Comparison of ENCODE assay signal across 21 cellular contexts in the genomic region with DNA sequence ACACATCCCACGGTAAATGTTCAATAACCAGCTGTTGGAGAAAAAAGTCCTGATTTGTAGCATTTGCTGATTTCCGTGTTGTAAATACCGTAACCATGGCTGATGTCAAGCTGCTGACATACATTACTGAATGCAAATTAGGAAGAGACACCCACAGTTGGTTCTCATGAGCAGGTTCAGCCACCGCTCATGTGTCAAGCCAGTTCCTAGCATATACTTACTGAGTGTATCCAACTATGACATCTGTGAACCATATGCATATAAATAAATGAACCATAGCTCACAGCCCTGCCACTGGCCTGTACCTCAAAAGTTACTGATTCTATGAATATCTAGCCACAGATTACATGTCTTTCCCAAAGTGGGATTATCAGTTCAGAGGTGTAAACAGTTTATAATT. TPM values are rescaled to one million over a fixed set of nuclear protein-coding genes. Genes with fewer than 3 reads are reported as not detected.
DNase-seq lines count a peak whose midpoint lies in the region; ATAC-seq and TF ChIP-seq lines count a peak whose summit lies in the region.
"Had no signal": no experiment of that assay in that cellular context is flagged by ENCODE, and none has a peak within 500 bp of the region (broad histone marks: within the 10 kb centered on the region; RNA-seq: fewer than 3 reads in every experiment).

No MANE protein-coding gene starts in this region.

- in situ Hi-C loops in mammary epithelial cell (cut with MboI; ENCODE audit: low sequenced_read_pairs in 2 of 2) (no loop called here), GM13977 (cut with MboI; ENCODE audit: low pct_unique_long_range_greater_than_20kb, low sequenced_read_pairs, unreplicated experiment) (no loop called here)

- H3K9me3 ChIP-seq in mammary epithelial cell (replicated peaks; ENCODE audit: insufficient read depth, low read length) = no peaks in the 10 kb centered on the region
- H3K9me3 ChIP-seq: breast epithelium had no signal

- no peaks in the 10 kb centered on the region for H3K4me1 Mint-ChIP-seq in activated CD4-positive, alpha-beta T cell treated with anti-CD3 and anti-CD28 coated beads, Interleukin-2, amount 10 ng/mL, durations not matched to agents 7 days and 5 days
- H3K4me1 Mint-ChIP-seq: activated naive CD8-positive, alpha-beta T cell treated with anti-CD3 and anti-CD28 coated beads, Interleukin-2, amount 50 U/mL, for 24 hours; immature natural killer cell; naive thymus-derived CD8-positive, alpha-beta T cell had no signal

- TF ChIP-seq CTCF in mammary epithelial cell (conservative IDR thresholded peaks at IDR 0.05 in 1 of 2, IDR thresholded peaks at IDR 0.05 in 1 of 2; ENCODE audit: extremely low read depth in 1 of 2, insufficient read depth in 1 of 2, low read depth in 1 of 2, low read length in 2 of 2) = no peak
- TF ChIP-seq CTCF in GM13977 (IDR thresholded peaks at IDR 0.05; ENCODE audit: extremely low read depth, insufficient read depth, missing control alignments) = no peak

- no peak overlapping the region for H3K4me3 ChIP-seq in mammary epithelial cell (replicated peaks in 1 of 3; ENCODE audit: insufficient read depth in 1 of 3, low read depth in 2 of 3, low read length in 3 of 3)
- H3K4me3 ChIP-seq: breast epithelium, GM23248 had no signal

- dilution Hi-C loops in mammary epithelial cell (cut with HindIII; ENCODE audit: low sequenced_read_pairs) = no loop called here

- H4K20me1 ChIP-seq in mammary epithelial cell (ENCODE audit: insufficient read depth, low read length) = no peaks in the 10 kb centered on the region

- no peaks in the 10 kb centered on the region for H3K27me3 ChIP-seq in mammary epithelial cell (ENCODE audit: insufficient read depth, low read length)
- H3K27me3 ChIP-seq: breast epithelium had no signal

- no peaks in the 10 kb centered on the region for H3K36me3 Mint-ChIP-seq in activated CD4-positive, alpha-beta T cell treated with anti-CD3 and anti-CD28 coated beads, Interleukin-2, amount 10 ng/mL, durations not matched to agents 7 days and 5 days (ENCODE audit: low read depth)
- H3K36me3 Mint-ChIP-seq: naive thymus-derived CD8-positive, alpha-beta T cell had no signal

- BruUV-seq in mammary epithelial cell (replicated peaks; lab: Mats Ljungman, UMichigan) = no TSS peak

- peaks cover 22% of the 10 kb centered on the region for H3K36me3 ChIP-seq in mammary epithelial cell (ENCODE audit: insufficient read depth, low read length)
- H3K36me3 ChIP-seq: breast epithelium had no signal

- POLR2A ChIA-PET in activated CD4-positive, alpha-beta T cell treated with anti-CD3 and anti-CD28 coated beads, Interleukin-2, amount 10 ng/mL, durations not matched to agents 7 days and 5 days (lab: Charles Lee) = no interaction called here

- H3K79me2 ChIP-seq in mammary epithelial cell (ENCODE audit: insufficient read depth, low read length) = no peaks in the 10 kb centered on the region

- ATAC-seq in GM18520 (IDR thresholded peaks at IDR 0.05; ENCODE audit: unreplicated experiment) = peak; percentile 84
- peak; percentile 80 for ATAC-seq in GM19467 (IDR thresholded peaks at IDR 0.05; ENCODE audit: unreplicated experiment)
- peak; percentile 77 for ATAC-seq in HG03159 (IDR thresholded peaks at IDR 0.05; ENCODE audit: unreplicated experiment)
- peak; percentile 25; the same call in 1 of the 3 replicates for ATAC-seq in SK-N-SH treated with all-trans-retinoic acid at 6 μM for 48 hours
- ATAC-seq: activated naive CD8-positive, alpha-beta T cell treated with anti-CD3 and anti-CD28 coated beads, Interleukin-2, amount 50 U/mL, for 24 hours; naive thymus-derived CD8-positive, alpha-beta T cell had no signal

- CTCF ChIA-PET in activated CD4-positive, alpha-beta T cell treated with anti-CD3 and anti-CD28 coated beads, Interleukin-2, amount 10 ng/mL, durations not matched to agents 7 days and 5 days (lab: Charles Lee) = interaction anchor here (1.0 to 1.1 kb wide), 2 partner anchors 17 to 147 kb away, joined by 3 to 6 read pairs; no protein-coding TSS in a partner anchor
- CTCF ChIA-PET in mammary epithelial cell (lab: Charles Lee; ENCODE audit: low non-redundant PET) = no interaction called here

- H3K4me1 ChIP-seq in mammary epithelial cell (ENCODE audit: insufficient read depth, low read length) = peaks cover 23% of the 10 kb centered on the region
- H3K4me1 ChIP-seq: breast epithelium had no signal

- H2AFZ ChIP-seq in mammary epithelial cell (ENCODE audit: low read depth, low read length) = no peak overlapping the region
- H2AFZ ChIP-seq: GM23248 had no signal

- H3K9ac ChIP-seq in mammary epithelial cell (ENCODE audit: insufficient read depth, low read length) = no peak overlapping the region
- H3K9ac ChIP-seq: GM23248 had no signal

- no peak overlapping the region for H3K27ac ChIP-seq in mammary epithelial cell (ENCODE audit: insufficient read depth, low read depth, low read length)
- H3K27ac ChIP-seq: breast epithelium, GM23248, WERI-Rb-1 had no signal

- intact Hi-C loops in mammary epithelial cell (cut with micrococcal nuclease) = no loop called here

- no peaks in the 10 kb centered on the region for H3K27me3 Mint-ChIP-seq in activated CD4-positive, alpha-beta T cell treated with anti-CD3 and anti-CD28 coated beads, Interleukin-2, amount 10 ng/mL, durations not matched to agents 7 days and 5 days
- H3K27me3 Mint-ChIP-seq: activated naive CD8-positive, alpha-beta T cell treated with anti-CD3 and anti-CD28 coated beads, Interleukin-2, amount 50 U/mL, for 24 hours; naive thymus-derived CD8-positive, alpha-beta T cell had no signal

- no peak overlapping the region for H3K4me2 ChIP-seq in mammary epithelial cell (ENCODE audit: insufficient read depth, low read depth, low read length)

- no peak overlapping the region for H3K4me3 Mint-ChIP-seq in activated CD4-positive, alpha-beta T cell treated with anti-CD3 and anti-CD28 coated beads, Interleukin-2, amount 10 ng/mL, durations not matched to agents 7 days and 5 days
- H3K4me3 Mint-ChIP-seq: activated naive CD8-positive, alpha-beta T cell treated with anti-CD3 and anti-CD28 coated beads, Interleukin-2, amount 50 U/mL, for 24 hours; immature natural killer cell; naive thymus-derived CD8-positive, alpha-beta T cell had no signal

- H3K27ac Mint-ChIP-seq in activated CD4-positive, alpha-beta T cell treated with anti-CD3 and anti-CD28 coated beads, Interleukin-2, amount 10 ng/mL, durations not matched to agents 7 days and 5 days = no peak overlapping the region
- H3K27ac Mint-ChIP-seq: activated naive CD8-positive, alpha-beta T cell treated with anti-CD3 and anti-CD28 coated beads, Interleukin-2, amount 50 U/mL, for 24 hours; immature natural killer cell; naive thymus-derived CD8-positive, alpha-beta T cell had no signal

- 99% methylated on average over 4 of the region's 4 CpGs for WGBS in mammary epithelial cell (ENCODE audit: low coverage, missing lambda C conversion rate)

- H3K9me3 Mint-ChIP-seq in activated CD4-positive, alpha-beta T cell treated with anti-CD3 and anti-CD28 coated beads, Interleukin-2, amount 10 ng/mL, durations not matched to agents 7 days and 5 days = no peaks in the 10 kb centered on the region
- H3K9me3 Mint-ChIP-seq: activated naive CD8-positive, alpha-beta T cell treated with anti-CD3 and anti-CD28 coated beads, Interleukin-2, amount 50 U/mL, for 24 hours; immature natural killer cell; naive thymus-derived CD8-positive, alpha-beta T cell had no signal

- no peak for DNase-seq in activated CD4-positive, alpha-beta T cell treated with anti-CD3 and anti-CD28 coated beads, Interleukin-2, amount 10 ng/mL, durations not matched to agents 7 days and 5 days
- DNase-seq in mammary epithelial cell (no peak), GM13977 (ENCODE audit: low spot score) (no peak), SW 1271 (lab: John Stamatoyannopoulos, UW) (no peak)
- DNase-seq: activated naive CD8-positive, alpha-beta T cell treated with anti-CD3 and anti-CD28 coated beads, Interleukin-2, amount 50 U/mL, for 24 hours; DMS53; glutamatergic neuron; GM23248; immature natural killer cell; MM.1S; naive thymus-derived CD8-positive, alpha-beta T cell; NCI-H2029; NCI-H510A; posterior cingulate gyrus; stimulated activated CD4-positive, alpha-beta T cell treated with anti-CD3 and anti-CD28 coated beads, Interleukin-4, amount 100 ng/mL, for 24 hours; WERI-Rb-1 had no signal

TF ChIP-seq in SK-N-SH treated with all-trans-retinoic acid at 6 μM for 48 hours, 23 proteins besides CTCF, POLR2A, EP300 and RAD21 (continues in another document):
- TF ChIP-seq, protein P1, sequence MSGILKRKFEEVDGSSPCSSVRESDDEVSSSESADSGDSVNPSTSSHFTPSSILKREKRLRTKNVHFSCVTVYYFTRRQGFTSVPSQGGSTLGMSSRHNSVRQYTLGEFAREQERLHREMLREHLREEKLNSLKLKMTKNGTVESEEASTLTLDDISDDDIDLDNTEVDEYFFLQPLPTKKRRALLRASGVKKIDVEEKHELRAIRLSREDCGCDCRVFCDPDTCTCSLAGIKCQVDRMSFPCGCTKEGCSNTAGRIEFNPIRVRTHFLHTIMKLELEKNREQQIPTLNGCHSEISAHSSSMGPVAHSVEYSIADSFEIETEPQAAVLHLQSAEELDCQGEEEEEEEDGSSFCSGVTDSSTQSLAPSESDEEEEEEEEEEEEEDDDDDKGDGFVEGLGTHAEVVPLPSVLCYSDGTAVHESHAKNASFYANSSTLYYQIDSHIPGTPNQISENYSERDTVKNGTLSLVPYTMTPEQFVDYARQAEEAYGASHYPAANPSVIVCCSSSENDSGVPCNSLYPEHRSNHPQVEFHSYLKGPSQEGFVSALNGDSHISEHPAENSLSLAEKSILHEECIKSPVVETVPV (CRISPR knock-in tag; IDR thresholded peaks at IDR 0.05) = no peak
- TF ChIP-seq ZFP30 (CRISPR knock-in tag; IDR thresholded peaks at IDR 0.05) = no peak
- TF ChIP-seq POU6F1 (CRISPR knock-in tag; IDR thresholded peaks at IDR 0.05; ENCODE audit: borderline replicate concordance, low read depth) = no peak
- TF ChIP-seq CSDC2 (CRISPR knock-in tag; IDR thresholded peaks at IDR 0.05) = no peak
- no peak for TF ChIP-seq RARB (CRISPR knock-in tag; IDR thresholded peaks at IDR 0.05)
- no peak for TF ChIP-seq ESRRG (CRISPR knock-in tag; IDR thresholded peaks at IDR 0.05)

RNA-seq across cellular contexts. Expression of gene FHDC1, which starts 29.5 kb away (rescaled TPM):
- under 1 TPM; 0.07 to 0.10 TPM for total RNA-seq in activated CD4-positive, alpha-beta T cell treated with anti-CD3 and anti-CD28 coated beads, Interleukin-2, amount 10 ng/mL, durations not matched to agents 7 days and 5 days
- total RNA-seq in mammary epithelial cell = 10 to 100 TPM; 13.3 to 29.3 TPM
- polyA plus RNA-seq in mammary epithelial cell = 2.1 TPM
- polyA minus RNA-seq in mammary epithelial cell = 5.4 TPM
- polyA plus RNA-seq: immature natural killer cell had no signal

Comparison
In these comparisons a context has a peak if more than half of its experiments do, and no peak if none do; other contexts are left out.
1. ATAC-seq: peak in every context shown above with its lines; median percentile 84 in GM18520; 80 in GM19467; 77 in HG03159; 25 in SK-N-SH treated with all-trans-retinoic acid at 6 μM for 48 hours.
2. RNA of gene FHDC1, which starts 29.5 kb away (total RNA-seq): 13.3 to 29.3 TPM in mammary epithelial cell; 0.07 to 0.10 TPM in activated CD4-positive, alpha-beta T cell treated with anti-CD3 and anti-CD28 coated beads, Interleukin-2, amount 10 ng/mL, durations not matched to agents 7 days and 5 days; every median in the first group is over 10 times any median in the second.